2 cellular contexts compared by ENCODE assay signal in genomic region chr16:83933885-83934683, GRCh38.
TF ChIP-seq lines count a peak whose summit lies in the region.

No MANE protein-coding gene starts in this region.

TF ChIP-seq in IMR-90, 13 proteins besides CTCF, POLR2A, EP300 and RAD21:
- TF ChIP-seq, protein P1, sequence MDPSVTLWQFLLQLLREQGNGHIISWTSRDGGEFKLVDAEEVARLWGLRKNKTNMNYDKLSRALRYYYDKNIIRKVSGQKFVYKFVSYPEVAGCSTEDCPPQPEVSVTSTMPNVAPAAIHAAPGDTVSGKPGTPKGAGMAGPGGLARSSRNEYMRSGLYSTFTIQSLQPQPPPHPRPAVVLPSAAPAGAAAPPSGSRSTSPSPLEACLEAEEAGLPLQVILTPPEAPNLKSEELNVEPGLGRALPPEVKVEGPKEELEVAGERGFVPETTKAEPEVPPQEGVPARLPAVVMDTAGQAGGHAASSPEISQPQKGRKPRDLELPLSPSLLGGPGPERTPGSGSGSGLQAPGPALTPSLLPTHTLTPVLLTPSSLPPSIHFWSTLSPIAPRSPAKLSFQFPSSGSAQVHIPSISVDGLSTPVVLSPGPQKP (IDR thresholded peaks at IDR 0.05; ENCODE audit: borderline replicate concordance, low read depth, low read length) = no peak
- TF ChIP-seq MAFK (IDR thresholded peaks at IDR 0.05; ENCODE audit: low read depth, low read length) (no peak), USF2 (IDR thresholded peaks at IDR 0.05; ENCODE audit: low read depth, low read length) (no peak), MAZ (IDR thresholded peaks at IDR 0.05; ENCODE audit: borderline replicate concordance, low read depth, low read length) (no peak), SMC3 (IDR thresholded peaks at IDR 0.05; ENCODE audit: low read depth, low read length) (no peak), BHLHE40 (IDR thresholded peaks at IDR 0.05; ENCODE audit: low read depth, low read length) (no peak), CEBPB (IDR thresholded peaks at IDR 0.05; ENCODE audit: low read depth, low read length) (no peak), RCOR1 (IDR thresholded peaks at IDR 0.05; ENCODE audit: insufficient replicate concordance, low read length) (no peak), CHD1 (IDR thresholded peaks at IDR 0.05; ENCODE audit: low read depth, low read length) (no peak), FOS (IDR thresholded peaks at IDR 0.05; ENCODE audit: low read depth, low read length) (no peak), RFX5 (IDR thresholded peaks at IDR 0.05; ENCODE audit: low read depth, low read length) (no peak), NFE2L2 (IDR thresholded peaks at IDR 0.05; ENCODE audit: low read depth, low read length) (no peak), MXI1 (IDR thresholded peaks at IDR 0.05; ENCODE audit: borderline replicate concordance, low read depth, low read length) (no peak)

TF ChIP-seq in K562, 482 proteins besides CTCF, POLR2A, EP300 and RAD21:
- no peak for TF ChIP-seq BDP1 (IDR thresholded peaks at IDR 0.05; ENCODE audit: insufficient read depth, insufficient read length)
- TF ChIP-seq PBX2 (CRISPR knock-in tag; IDR thresholded peaks at IDR 0.05; ENCODE audit: low read depth) = no peak
- TF ChIP-seq PBX2 (tag; conservative IDR thresholded peaks at IDR 0.05; ENCODE audit: low read depth) = no peak
- TF ChIP-seq HMG20B (CRISPR knock-in tag; IDR thresholded peaks at IDR 0.05) = no peak
- no peak for TF ChIP-seq ASH1L (IDR thresholded peaks at IDR 0.05; ENCODE audit: borderline replicate concordance, low read depth, partially characterized antibody)
- TF ChIP-seq POLR2AphosphoS5 (IDR thresholded peaks at IDR 0.05; ENCODE audit: control insufficient read depth, insufficient read depth, low read depth, low read length) = no peak
- no peak for TF ChIP-seq ESRRA (IDR thresholded peaks at IDR 0.05; ENCODE audit: borderline replicate concordance, low read depth)
- 0 out of 2 replicates have a peak, but pooled peaks have one; percentile 6 for TF ChIP-seq EGR1 (conservative IDR thresholded peaks at IDR 0.05)
